In the genomic region with DNA sequence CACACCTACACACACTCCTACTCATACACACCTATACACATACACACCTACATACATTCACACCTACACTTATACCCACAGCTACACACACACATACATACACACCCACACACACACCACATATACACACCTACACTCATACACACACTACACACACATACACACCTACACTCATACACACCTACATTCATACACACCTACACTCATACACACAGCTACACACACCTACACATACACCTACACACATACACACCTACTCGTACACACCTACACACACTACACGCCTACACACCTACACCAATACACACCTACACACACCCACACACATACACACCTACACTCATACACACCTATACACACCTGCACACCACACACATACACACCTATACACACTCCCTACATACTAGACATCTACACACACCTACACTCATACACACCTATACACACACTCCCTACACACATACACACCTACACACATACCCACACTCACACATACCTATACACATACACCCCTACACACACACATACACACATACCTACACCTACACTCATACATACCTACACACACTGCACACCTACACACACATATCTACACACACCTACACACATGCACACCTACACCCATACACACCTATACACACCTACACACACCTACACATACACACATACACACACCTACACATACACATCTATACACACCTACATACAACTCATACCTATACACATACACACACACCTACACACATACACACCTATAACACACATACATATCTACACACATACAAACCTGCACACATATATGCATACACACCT, we compare ENCODE assay signal across 15 cellular contexts.
DNase-seq lines count a peak whose midpoint lies in the region; FAIRE-seq and TF ChIP-seq lines count a peak whose summit lies in the region.
"Had no signal": no experiment of that assay in that cellular context is flagged by ENCODE, and none has a peak within 500 bp of the region (broad histone marks: within the 10 kb centered on the region; RNA-seq: fewer than 3 reads in every experiment).

No MANE protein-coding gene starts in this region.

- TF ChIP-seq CTCF in bronchial epithelial cell (IDR thresholded peaks at IDR 0.05; ENCODE audit: insufficient read depth, low read length, severe bottlenecking), result no peak

- peaks cover 11% of the 10 kb centered on the region for H3K4me1 ChIP-seq in mesendoderm (ENCODE audit: control insufficient read depth, low read depth, low read length)
- H3K4me1 ChIP-seq: A549 had no signal

- no peak overlapping the region for H3K18ac ChIP-seq in mesendoderm (ENCODE audit: low read length)

- H3K9ac ChIP-seq in mesendoderm (ENCODE audit: low read length), result no peak overlapping the region

- no peaks in the 10 kb centered on the region for H3K27me3 ChIP-seq in bronchial epithelial cell (ENCODE audit: control insufficient read depth, insufficient read depth, low read length)
- H3K27me3 ChIP-seq in mesendoderm (ENCODE audit: insufficient read depth, low read length, poor library complexity), result no peaks in the 10 kb centered on the region
- H3K27me3 ChIP-seq: BE2C had no signal

- H4K5ac ChIP-seq in mesendoderm (ENCODE audit: low read length), result no peak overlapping the region

- no peaks in the 10 kb centered on the region for H3K79me1 ChIP-seq in mesendoderm (ENCODE audit: low read length)

- H3K4ac ChIP-seq in mesendoderm (ENCODE audit: low read depth, low read length), result no peak overlapping the region

- DNase-seq in HTR-8/SVneo (ENCODE audit: insufficient read length, low spot score) (no peak), bronchial epithelial cell (ENCODE audit: low read depth) (no peak), mesendoderm (no peak), NCI-H446 (lab: John Stamatoyannopoulos, UW) (no peak), SHP77 (lab: John Stamatoyannopoulos, UW) (no peak), NOMO-1 treated with dmso at 0.1 percent for 144 hours (lab: John Stamatoyannopoulos, UW; ENCODE audit: unreplicated experiment) (no peak)
- DNase-seq: BE2C; CD4-positive, alpha-beta memory T cell; DMS153; DMS79 treated with DMSO at 0.1 percent for 48 hours; EL; HCEC 1CT had no signal

- H3K4me3 ChIP-seq in bronchial epithelial cell (ENCODE audit: low read depth, low read length) (no peak overlapping the region), mesendoderm (ENCODE audit: low read length) (no peak overlapping the region)
- H3K4me3 ChIP-seq: A549 had no signal

- H3K56ac ChIP-seq in mesendoderm (ENCODE audit: low read length), result peak overlapping the region; percentile 79

- no peak overlapping the region for H2BK120ac ChIP-seq in mesendoderm (ENCODE audit: low read depth, low read length)

- peak overlapping the region; percentile 91 for H2BK5ac ChIP-seq in mesendoderm (ENCODE audit: low read length)

- no peak overlapping the region for H4K8ac ChIP-seq in mesendoderm (ENCODE audit: low read depth, low read length)

- no peak overlapping the region for H3K23ac ChIP-seq in mesendoderm (ENCODE audit: low read length)

- H3K36me3 ChIP-seq in bronchial epithelial cell (ENCODE audit: control insufficient read depth, insufficient read depth, low read length), result no peaks in the 10 kb centered on the region
- no peaks in the 10 kb centered on the region for H3K36me3 ChIP-seq in mesendoderm (ENCODE audit: control insufficient read depth, insufficient read depth, low read length)
- H3K36me3 ChIP-seq: BE2C had no signal

- H2AK5ac ChIP-seq in mesendoderm (ENCODE audit: low read length), result peak overlapping the region; percentile 86

- no peak overlapping the region for H3K4me2 ChIP-seq in mesendoderm (ENCODE audit: low read length)
- H3K4me2 ChIP-seq: A549 had no signal

- 100% methylated on average over 2 of the region's 2 CpGs for WGBS in mesendoderm (ENCODE audit: extremely low coverage, insufficient coverage, low lambda C conversion rate)

- H3K27ac ChIP-seq in mesendoderm (ENCODE audit: low read depth, low read length), result peak overlapping the region; percentile 58
- H3K27ac ChIP-seq: A549, C4-2B had no signal

- FAIRE-seq in HTR-8/SVneo (lab: Jason Lieb, UNC) (peak; percentile 96), bronchial epithelial cell (lab: Jason Lieb, UNC) (peak; percentile 94)
- FAIRE-seq: A549, G401.6 had no signal

- H3K79me2 ChIP-seq in mesendoderm (ENCODE audit: control insufficient read depth, insufficient read depth, low read length), result no peaks in the 10 kb centered on the region

- H2BK15ac ChIP-seq in mesendoderm (replicated peaks; ENCODE audit: low read depth), result no peak overlapping the region
